ENCODE assay signal across 32 cellular contexts in genomic region chr12:1523558-1524050, GRCh38.
DNase-seq lines count a peak whose midpoint lies in the region; ATAC-seq and TF ChIP-seq lines count a peak whose summit lies in the region.
"Had no signal": no experiment of that assay in that cellular context is flagged by ENCODE, and none has a peak within 500 bp of the region (broad histone marks: within the 10 kb centered on the region; RNA-seq: fewer than 3 reads in every experiment).

No MANE protein-coding gene starts in this region.

- no peaks in the 10 kb centered on the region for H3K36me3 Mint-ChIP-seq in WTC11
- H3K36me3 Mint-ChIP-seq in natural killer cell treated with Interleukin-12 subunit alpha and Interleukin-12 subunit beta and Interleukin-15 and Interleukin-18, amount 100 ng/mL, for 72 hours: no peaks in the 10 kb centered on the region
- H3K36me3 Mint-ChIP-seq: activated CD4-positive, alpha-beta memory T cell treated with anti-CD3 and anti-CD28 coated beads for 36 hours; brain; IgD-negative memory B cell had no signal

- H3K36me3 ChIP-seq in HUES48 (ENCODE audit: control insufficient read depth, insufficient read depth, low read length) (no peaks in the 10 kb centered on the region), iPS-18a (ENCODE audit: control insufficient read depth, low read depth, low read length) (no peaks in the 10 kb centered on the region), neuronal stem cell (replicated peaks in 1 of 2; ENCODE audit: control insufficient read depth in 2 of 2, insufficient read depth in 2 of 2, low read length in 2 of 2) (no peaks in the 10 kb centered on the region), osteoblast (ENCODE audit: insufficient read depth, low read length) (no peaks in the 10 kb centered on the region)
- H3K36me3 ChIP-seq: BLaER1, prostate gland, right lobe of liver, stomach had no signal

- peak overlapping the region; percentile 2 for H3K4me3 Mint-ChIP-seq in WTC11
- no peak overlapping the region for H3K4me3 Mint-ChIP-seq in natural killer cell treated with Interleukin-12 subunit alpha and Interleukin-12 subunit beta and Interleukin-15 and Interleukin-18, amount 100 ng/mL, for 72 hours
- H3K4me3 Mint-ChIP-seq: activated CD4-positive, alpha-beta memory T cell treated with anti-CD3 and anti-CD28 coated beads for 36 hours; activated naive CD4-positive, alpha-beta T cell treated with anti-CD3 and anti-CD28 coated beads, Interleukin-2, amount 50 U/mL, for 24 hours; activated T-helper 17 cell treated with anti-CD3 and anti-CD28 coated beads, Interleukin-2, amount 50 U/mL, for 72 hours; brain; IgD-negative memory B cell; T-helper 2 cell treated with Interferon-gamma antibody and Interleukin-4, amounts not matched to agents 5 μg/mL and 100 μg/mL, for 36 hours had no signal

- peak overlapping the region; percentile 45 for H2AFZ ChIP-seq in neuronal stem cell (ENCODE audit: low read length)
- no peak overlapping the region for H2AFZ ChIP-seq in osteoblast (ENCODE audit: low read length)

- peak overlapping the region; percentile 2; the same call in 1 of the 2 replicates for H3K27ac Mint-ChIP-seq in WTC11
- no peak overlapping the region for H3K27ac Mint-ChIP-seq in natural killer cell treated with Interleukin-12 subunit alpha and Interleukin-12 subunit beta and Interleukin-15 and Interleukin-18, amount 100 ng/mL, for 72 hours
- H3K27ac Mint-ChIP-seq: activated CD4-positive, alpha-beta memory T cell treated with anti-CD3 and anti-CD28 coated beads for 36 hours; activated naive CD4-positive, alpha-beta T cell treated with anti-CD3 and anti-CD28 coated beads, Interleukin-2, amount 50 U/mL, for 24 hours; activated T-helper 17 cell treated with anti-CD3 and anti-CD28 coated beads, Interleukin-2, amount 50 U/mL, for 72 hours; brain; IgD-negative memory B cell; T-helper 2 cell treated with Interferon-gamma antibody and Interleukin-4, amounts not matched to agents 5 μg/mL and 100 μg/mL, for 36 hours had no signal

- H3K4me1 Mint-ChIP-seq in WTC11: peaks cover 32% of the 10 kb centered on the region
- no peaks in the 10 kb centered on the region for H3K4me1 Mint-ChIP-seq in natural killer cell treated with Interleukin-12 subunit alpha and Interleukin-12 subunit beta and Interleukin-15 and Interleukin-18, amount 100 ng/mL, for 72 hours (ENCODE audit: low read depth in 2 of 2)
- H3K4me1 Mint-ChIP-seq: activated naive CD4-positive, alpha-beta T cell treated with anti-CD3 and anti-CD28 coated beads, Interleukin-2, amount 50 U/mL, for 24 hours; activated T-helper 17 cell treated with anti-CD3 and anti-CD28 coated beads, Interleukin-2, amount 50 U/mL, for 72 hours had no signal

- POLR2A ChIA-PET in WTC11 (lab: Charles Lee): no interaction called here

- no peaks in the 10 kb centered on the region for H4K20me1 ChIP-seq in osteoblast (ENCODE audit: insufficient read depth, low read length)
- H4K20me1 ChIP-seq: BLaER1 had no signal

- CTCF ChIA-PET in WTC11 (lab: Charles Lee): interaction anchor here (1.0 to 1.3 kb wide), 3 partner anchors 60 to 406 kb away, joined by 4 read pairs; no protein-coding TSS in a partner anchor

- no CpG with 5 or more reads among the region's 13 CpGs for WGBS in neuronal stem cell (ENCODE audit: extremely low coverage in 2 of 2, insufficient read length in 2 of 2, insufficient replicate concordance in 1 of 2), 2 donors

- peak; percentile 86 for ATAC-seq in WTC11
- ATAC-seq in natural killer cell treated with Interleukin-12 subunit alpha and Interleukin-12 subunit beta and Interleukin-15 and Interleukin-18, amount 100 ng/mL, for 72 hours: no peak
- ATAC-seq: activated T-helper 17 cell treated with anti-CD3 and anti-CD28 coated beads, Interleukin-2, amount 50 U/mL, for 72 hours; HCT116; Panc1; right lobe of liver had no signal

- TF ChIP-seq CTCF in WTC11 (IDR thresholded peaks at IDR 0.05) (no peak), osteoblast (IDR thresholded peaks at IDR 0.05; ENCODE audit: extremely low read depth, low read depth, low read length) (no peak)

- H3K4me1 ChIP-seq in HUES48 (ENCODE audit: control insufficient read depth, insufficient read depth, low read length): peaks cover 17% of the 10 kb centered on the region
- H3K4me1 ChIP-seq in iPS-18a (ENCODE audit: control insufficient read depth, low read depth, low read length): peaks cover 13% of the 10 kb centered on the region
- H3K4me1 ChIP-seq in neuronal stem cell (ENCODE audit: control insufficient read depth in 2 of 2, insufficient read depth in 1 of 2, low read depth in 1 of 2, low read length in 2 of 2): peaks cover 4 to 30% of the 10 kb centered on the region in 2 donors
- H3K4me1 ChIP-seq in osteoblast (ENCODE audit: insufficient read depth, low read length): peaks cover 28% of the 10 kb centered on the region
- H3K4me1 ChIP-seq: prostate gland had no signal

- peaks cover 45% of the 10 kb centered on the region for H3K27me3 ChIP-seq in HUES48 (ENCODE audit: control insufficient read depth, insufficient read depth, low read length)
- peaks cover 44% of the 10 kb centered on the region for H3K27me3 ChIP-seq in iPS-18a (ENCODE audit: control insufficient read depth, insufficient read depth, low read length)
- peaks cover 0 to 49% (median 0%) of the 10 kb centered on the region in 3 experiments for H3K27me3 ChIP-seq in neuronal stem cell (ENCODE audit: control insufficient read depth in 3 of 3, insufficient read depth in 3 of 3, low read depth in 1 of 3, low read length in 3 of 3)
- H3K27me3 ChIP-seq in osteoblast (ENCODE audit: insufficient read depth, low read length): no peaks in the 10 kb centered on the region
- H3K27me3 ChIP-seq: right lobe of liver had no signal

- peaks cover 43% of the 10 kb centered on the region for H3K27me3 Mint-ChIP-seq in WTC11 (ENCODE audit: low read depth)
- peaks cover 38 to 66% of the 10 kb centered on the region in 2 donors for H3K27me3 Mint-ChIP-seq in natural killer cell treated with Interleukin-12 subunit alpha and Interleukin-12 subunit beta and Interleukin-15 and Interleukin-18, amount 100 ng/mL, for 72 hours

- H3K23ac ChIP-seq in neuronal stem cell (ENCODE audit: low read depth, low read length, poor library complexity): no peak overlapping the region

- H3K79me2 ChIP-seq in osteoblast (ENCODE audit: insufficient read depth, low read length): peaks cover 4% of the 10 kb centered on the region

- H3K4ac ChIP-seq in neuronal stem cell (ENCODE audit: low read length): no peak overlapping the region

- H2BK120ac ChIP-seq in neuronal stem cell (ENCODE audit: low read depth, low read length): peak overlapping the region; percentile 2

- H3K4me2 ChIP-seq in neuronal stem cell (ENCODE audit: insufficient read depth, low read length, poor library complexity, severe bottlenecking) (no peak overlapping the region), osteoblast (ENCODE audit: insufficient read depth, low read length) (no peak overlapping the region)
- H3K4me2 ChIP-seq: BLaER1 had no signal

- no peak overlapping the region for H2BK5ac ChIP-seq in neuronal stem cell (ENCODE audit: low read length)

- peak overlapping the region; percentile 49 for H3K18ac ChIP-seq in neuronal stem cell (ENCODE audit: low read length)

- H3K9ac ChIP-seq in HUES48 (ENCODE audit: low read depth, low read length) (0 out of 2 replicates have a peak overlapping the region, but pooled peaks have one; percentile 16), iPS-18a (ENCODE audit: low read length) (no peak overlapping the region), neuronal stem cell (ENCODE audit: low read depth, low read length, poor library complexity) (no peak overlapping the region)
- H3K9ac ChIP-seq: BLaER1 had no signal

- H2AK5ac ChIP-seq in neuronal stem cell (ENCODE audit: low read depth, low read length): no peak overlapping the region

- DNase-seq in WTC11 (ENCODE audit: low spot score) (peak; percentile 73), neuronal stem cell (ENCODE audit: low spot score) (no peak), hypothalamus (lab: John Stamatoyannopoulos, UW) (no peak), osteoblast (ENCODE audit: insufficient read length, low spot score, missing footprints) (no peak)
- DNase-seq in natural killer cell treated with Interleukin-12 subunit alpha and Interleukin-12 subunit beta and Interleukin-15 and Interleukin-18, amount 100 ng/mL, for 72 hours (ENCODE audit: low spot score): no peak
- DNase-seq: activated CD4-positive, alpha-beta memory T cell treated with anti-CD3 and anti-CD28 coated beads for 36 hours; activated CD4-positive, alpha-beta T cell treated with anti-CD3 and anti-CD28 coated beads for 1 hour; activated CD8-positive, alpha-beta memory T cell treated with anti-CD3 and anti-CD28 coated beads, Interleukin-2, amount 50 U/mL, for 4 hours; amniotic stem cell; DMS 273 treated with DMSO at 0.1 percent for 48 hours; effector CD4-positive, alpha-beta T cell; hippocampal formation; NCI-H1436 treated with DMSO at 0.1 percent for 48 hours; NCI-H345; right lobe of liver; SIG-M5; stimulated activated CD4-positive, alpha-beta T cell treated with anti-CD3 and anti-CD28 coated beads, Interleukin-12 subunit alpha, Interleukin-12 subunit beta, amount 100 ng/mL, for 4 hours; stimulated activated CD4-positive, alpha-beta T cell treated with anti-CD3 and anti-CD28 coated beads, Interleukin-2, amount 100 ng/mL, for 48 hours; stomach had no signal

- H4K8ac ChIP-seq in neuronal stem cell (ENCODE audit: low read depth, low read length): no peak overlapping the region

- no peaks in the 10 kb centered on the region for H3K79me1 ChIP-seq in neuronal stem cell (ENCODE audit: low read depth, low read length)

- H3K9me3 ChIP-seq in HUES48 (ENCODE audit: control insufficient read depth, insufficient read depth, low read length): no peaks in the 10 kb centered on the region
- H3K9me3 ChIP-seq in iPS-18a (ENCODE audit: control insufficient read depth, low read depth, low read length): no peaks in the 10 kb centered on the region
- H3K9me3 ChIP-seq in neuronal stem cell (replicated peaks in 1 of 2; ENCODE audit: control insufficient read depth in 2 of 2, insufficient read depth in 1 of 2, low read depth in 1 of 2, low read length in 2 of 2): peaks cover 0 to 3% of the 10 kb centered on the region in 2 donors
- no peaks in the 10 kb centered on the region for H3K9me3 ChIP-seq in osteoblast (ENCODE audit: low read depth, low read length)
- H3K9me3 ChIP-seq: BLaER1, prostate gland, right lobe of liver, stomach had no signal

- H3K4me3 ChIP-seq in HUES48 (ENCODE audit: low read depth, low read length): no peak overlapping the region
- peak overlapping the region; percentile 12 for H3K4me3 ChIP-seq in iPS-18a (ENCODE audit: low read length)
- no peak overlapping the region for H3K4me3 ChIP-seq in neuronal stem cell (ENCODE audit: low read length in 2 of 2)
- H3K4me3 ChIP-seq in osteoblast (ENCODE audit: insufficient read depth, low read length): no peak overlapping the region
- H3K4me3 ChIP-seq: BLaER1, lung, prostate gland, right lobe of liver, stomach had no signal

- no peak overlapping the region for H3K14ac ChIP-seq in neuronal stem cell (ENCODE audit: low read length)

- no peak overlapping the region for H2BK12ac ChIP-seq in neuronal stem cell (ENCODE audit: low read length)

- H3K27ac ChIP-seq in HUES48 (ENCODE audit: low read depth, low read length) (peak overlapping the region; percentile 70), iPS-18a (ENCODE audit: low read length) (no peak overlapping the region), neuronal stem cell (replicated peaks; ENCODE audit: low read length) (peak overlapping the region; percentile 48), osteoblast (ENCODE audit: low read depth, low read length) (no peak overlapping the region)
- H3K27ac ChIP-seq: BLaER1, epithelial cell of prostate, prostate gland, right lobe of liver, stomach had no signal

- peak overlapping the region; percentile 28 for H4K91ac ChIP-seq in neuronal stem cell (ENCODE audit: low read depth, low read length, poor library complexity)

- H3K9me3 Mint-ChIP-seq in WTC11: no peaks in the 10 kb centered on the region
- no peaks in the 10 kb centered on the region for H3K9me3 Mint-ChIP-seq in natural killer cell treated with Interleukin-12 subunit alpha and Interleukin-12 subunit beta and Interleukin-15 and Interleukin-18, amount 100 ng/mL, for 72 hours
- H3K9me3 Mint-ChIP-seq: activated CD4-positive, alpha-beta memory T cell treated with anti-CD3 and anti-CD28 coated beads for 36 hours; activated naive CD4-positive, alpha-beta T cell treated with anti-CD3 and anti-CD28 coated beads, Interleukin-2, amount 50 U/mL, for 24 hours; activated T-helper 17 cell treated with anti-CD3 and anti-CD28 coated beads, Interleukin-2, amount 50 U/mL, for 72 hours; T-helper 2 cell treated with Interferon-gamma antibody and Interleukin-4, amounts not matched to agents 5 μg/mL and 100 μg/mL, for 36 hours had no signal

- H2BK15ac ChIP-seq in neuronal stem cell (ENCODE audit: low read length): peak overlapping the region; percentile 41

Comparison
In these comparisons a context has a peak if more than half of its experiments do, and no peak if none do; other contexts are left out.
1. H3K27ac ChIP-seq: peak in HUES48 (single experiment) and neuronal stem cell (single experiment); none in iPS-18a (single experiment) and osteoblast (single experiment).